8 cellular contexts compared by ENCODE assay signal in genomic region chr6:157033428-157034140, GRCh38.
DNase-seq lines count a peak whose midpoint lies in the region; ATAC-seq and TF ChIP-seq lines count a peak whose summit lies in the region.

No MANE protein-coding gene starts in this region.

- H3K9me3 ChIP-seq in RWPE2 (ENCODE audit: severe bottlenecking) (no peaks in the 10 kb centered on the region), esophagus muscularis mucosa (no peaks in the 10 kb centered on the region)

- ATAC-seq in GM18498 (IDR thresholded peaks at IDR 0.05; ENCODE audit: unreplicated experiment) (peak; percentile 41), RWPE2 (ENCODE audit: low read depth) (peak; percentile 49), HG03280 (IDR thresholded peaks at IDR 0.05; ENCODE audit: unreplicated experiment) (no peak)

- H3K27me3 ChIP-seq in RWPE2 (ENCODE audit: insufficient read depth, poor library complexity, severe bottlenecking) (no peaks in the 10 kb centered on the region), esophagus muscularis mucosa (no peaks in the 10 kb centered on the region)

- peaks cover 49% of the 10 kb centered on the region for H3K4me1 ChIP-seq in RWPE2 (ENCODE audit: insufficient read depth, poor library complexity, severe bottlenecking)
- peaks cover 29 to 50% (median 49%) of the 10 kb centered on the region in 4 donors for H3K4me1 ChIP-seq in esophagus muscularis mucosa

- H3K27ac Mint-ChIP-seq in glutamatergic neuron (ENCODE audit: unreplicated experiment), result no peak overlapping the region

- 4% methylated on average over 5 of the region's 5 CpGs for WGBS in esophagus muscularis mucosa

- no peak for TF ChIP-seq EP300 in esophagus muscularis mucosa (IDR thresholded peaks at IDR 0.05)

- intact Hi-C loops in esophagus muscularis mucosa (cut with DNase I), result no loop called here

- no peak overlapping the region for H3K4me3 Mint-ChIP-seq in glutamatergic neuron (ENCODE audit: unreplicated experiment)

- peak overlapping the region; percentile 44 for H3K27ac ChIP-seq in RWPE2 (ENCODE audit: poor library complexity, severe bottlenecking)
- H3K27ac ChIP-seq in esophagus muscularis mucosa (replicated peaks in 1 of 4), result peak overlapping the region; percentile 41 to 58 (median 47)

- TF ChIP-seq POLR2A in esophagus muscularis mucosa (IDR thresholded peaks at IDR 0.05; ENCODE audit: low read depth), result no peak

- DNase-seq in RWPE2 (ENCODE audit: low spot score) (no peak), esophagus muscularis mucosa (ENCODE audit: extremely low spot score) (no peak), skeletal muscle cell (ENCODE audit: low read depth) (no peak), DMS114 treated with DMSO at 0.1 percent for 48 hours (lab: John Stamatoyannopoulos, UW; ENCODE audit: unreplicated experiment) (no peak), NCI-H2081 (lab: John Stamatoyannopoulos, UW) (no peak), glutamatergic neuron (no peak)

- no peaks in the 10 kb centered on the region for H3K9me3 Mint-ChIP-seq in glutamatergic neuron (ENCODE audit: unreplicated experiment)

- peaks cover 8% of the 10 kb centered on the region for H3K4me1 Mint-ChIP-seq in glutamatergic neuron (ENCODE audit: low read depth, unreplicated experiment)

- H3K36me3 ChIP-seq in RWPE2 (ENCODE audit: low read depth), result no peaks in the 10 kb centered on the region; the same call in 1 of the 2 replicates
- no peaks in the 10 kb centered on the region for H3K36me3 ChIP-seq in esophagus muscularis mucosa

- no peaks in the 10 kb centered on the region for H3K27me3 Mint-ChIP-seq in glutamatergic neuron (ENCODE audit: unreplicated experiment)

- no peaks in the 10 kb centered on the region for H3K36me3 Mint-ChIP-seq in glutamatergic neuron (ENCODE audit: unreplicated experiment)

- H3K4me3 ChIP-seq in RWPE2 (ENCODE audit: severe bottlenecking) (peak overlapping the region; percentile 29), esophagus muscularis mucosa (peak overlapping the region; percentile 40 to 51 (median 48)), skeletal muscle cell (ENCODE audit: low read depth, low read length) (peak overlapping the region; percentile 31)

- TF ChIP-seq CTCF in RWPE2 (IDR thresholded peaks at IDR 0.05; ENCODE audit: poor library complexity, severe bottlenecking) (no peak), esophagus muscularis mucosa (IDR thresholded peaks at IDR 0.05) (no peak), glutamatergic neuron (IDR thresholded peaks at IDR 0.05; ENCODE audit: partially characterized antibody, unreplicated experiment) (no peak)
